9 cellular contexts compared by ENCODE assay signal in the genomic region with DNA sequence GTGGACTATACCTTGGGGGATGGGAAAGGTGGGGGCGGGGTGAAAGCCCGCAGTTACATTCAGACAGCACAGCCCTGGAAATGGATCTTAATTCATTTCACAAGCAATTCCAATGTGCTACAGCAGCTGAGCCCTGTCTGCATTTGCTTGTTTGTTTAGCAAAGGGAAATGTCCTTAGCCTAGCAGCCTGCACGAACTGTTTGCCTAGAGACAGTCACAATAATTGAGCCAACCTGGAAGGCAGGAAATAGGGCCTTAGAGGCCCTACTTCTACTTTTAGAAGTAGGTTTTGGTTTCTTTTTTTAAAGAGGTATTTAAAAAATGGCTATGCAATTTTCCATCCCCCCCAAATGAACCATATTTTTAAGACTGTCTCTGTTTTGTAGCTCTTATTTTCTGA.
DNase-seq lines count a peak whose midpoint lies in the region; ATAC-seq, FAIRE-seq and TF ChIP-seq lines count a peak whose summit lies in the region.
"Had no signal": no experiment of that assay in that cellular context is flagged by ENCODE, and none has a peak within 500 bp of the region (broad histone marks: within the 10 kb centered on the region; RNA-seq: fewer than 3 reads in every experiment).

No MANE protein-coding gene starts in this region.

- no peaks in the 10 kb centered on the region for H3K27me3 ChIP-seq in HepG2 (ENCODE audit: control insufficient read depth in 1 of 2, insufficient read depth in 2 of 2, low read length in 2 of 2)
- H3K27me3 ChIP-seq: SJSA1 had no signal

- no peak for TF ChIP-seq POLR2A in HepG2 (IDR thresholded peaks at IDR 0.05; ENCODE audit: insufficient read depth in 1 of 2, low read depth in 2 of 2, low read length in 2 of 2)

- in situ Hi-C loops in HepG2 (cut with HindIII; ENCODE audit: extremely low pct_ligation_motif_present, low pct_unique_long_range_greater_than_20kb), result no loop called here

- no peaks in the 10 kb centered on the region for H3K27me3 Mint-ChIP-seq in activated CD4-positive, alpha-beta T cell treated with anti-CD3 and anti-CD28 coated beads for 36 hours

- TF ChIP-seq RAD21 in HepG2 (CRISPR knock-in tag; IDR thresholded peaks at IDR 0.05), result no peak

- TF ChIP-seq EP300 in HepG2 (IDR thresholded peaks at IDR 0.05; ENCODE audit: low read depth in 2 of 2, low read length in 2 of 2) (no peak), HepG2 (CRISPR knock-in tag; IDR thresholded peaks at IDR 0.05; ENCODE audit: borderline replicate concordance) (no peak)

- no peaks in the 10 kb centered on the region for H3K36me3 ChIP-seq in HepG2 (replicated peaks in 1 of 2; ENCODE audit: control insufficient read depth in 1 of 2, insufficient read depth in 2 of 2, low read length in 2 of 2)
- H3K36me3 ChIP-seq: SJSA1 had no signal

- FAIRE-seq in HepG2 (lab: Jason Lieb, UNC), result no peak

- peaks cover 6% of the 10 kb centered on the region for H3K9me3 Mint-ChIP-seq in activated CD4-positive, alpha-beta T cell treated with anti-CD3 and anti-CD28 coated beads for 36 hours (ENCODE audit: low read depth)

- no peak for DNase-seq in activated CD4-positive, alpha-beta T cell treated with anti-CD3 and anti-CD28 coated beads for 36 hours
- no peak for DNase-seq in activated CD4-positive, alpha-beta T cell treated with anti-CD3 and anti-CD28 coated beads, Interleukin-2, amount 50 U/mL, for 4 hours
- DNase-seq in NCI-H748 treated with DMSO at 0.1 percent for 48 hours (lab: John Stamatoyannopoulos, UW) (peak; percentile 93), HepG2 (ENCODE audit: low spot score) (peak; percentile 24), iPS-NIHi11 (ENCODE audit: low spot score) (no peak)
- no peak for DNase-seq in activated CD4-positive, alpha-beta T cell treated with anti-CD3 and anti-CD28 coated beads, Interleukin-2, amount 50 U/mL, for 48 hours

- peaks cover 4% of the 10 kb centered on the region for H3K4me1 Mint-ChIP-seq in activated CD4-positive, alpha-beta T cell treated with anti-CD3 and anti-CD28 coated beads for 36 hours

- WGBS in HepG2 (ENCODE audit: low lambda C conversion rate), result 0% methylated on average over 3 of the region's 3 CpGs

- peaks cover 10% of the 10 kb centered on the region; the same call in 1 of the 2 replicates for H3K4me1 ChIP-seq in HepG2 (ENCODE audit: insufficient read depth, low read length)

- no peak overlapping the region for H3K9ac ChIP-seq in HepG2 (ENCODE audit: insufficient read depth, low read depth, low read length)

- no peak overlapping the region for H3K4me3 ChIP-seq in HepG2 (replicated peaks in 1 of 3; ENCODE audit: insufficient read depth in 1 of 3, low read depth in 2 of 3, low read length in 3 of 3)
- H3K4me3 ChIP-seq: SJSA1 had no signal

- H2AFZ ChIP-seq in HepG2 (ENCODE audit: low read length), result no peak overlapping the region

- no peak overlapping the region for H3K27ac Mint-ChIP-seq in activated CD4-positive, alpha-beta T cell treated with anti-CD3 and anti-CD28 coated beads for 36 hours

- no peak overlapping the region for H3K4me2 ChIP-seq in HepG2 (ENCODE audit: low read depth, low read length)

- no peak for TF ChIP-seq CTCF in HepG2 (CRISPR knock-in tag; IDR thresholded peaks at IDR 0.05)

- ATAC-seq in activated CD4-positive, alpha-beta T cell treated with anti-CD3 and anti-CD28 coated beads for 36 hours, result peak; percentile 57
- peak; percentile 70 for ATAC-seq in HG02938 (IDR thresholded peaks at IDR 0.05; ENCODE audit: unreplicated experiment)
- peak; percentile 89 for ATAC-seq in HepG2
- no peak for ATAC-seq in HG03571 (IDR thresholded peaks at IDR 0.05; ENCODE audit: unreplicated experiment)

- no peaks in the 10 kb centered on the region for H3K36me3 Mint-ChIP-seq in activated CD4-positive, alpha-beta T cell treated with anti-CD3 and anti-CD28 coated beads for 36 hours (ENCODE audit: low read depth)

- no peak overlapping the region for H3K27ac ChIP-seq in HepG2 (ENCODE audit: extremely low read length, insufficient read depth, low read length)
- H3K27ac ChIP-seq: SJSA1 had no signal

- BruUV-seq in HepG2 (replicated peaks; lab: Mats Ljungman, UMichigan), result no TSS peak

- H3K79me2 ChIP-seq in HepG2 (ENCODE audit: insufficient read depth, low read length), result no peaks in the 10 kb centered on the region

- CTCF ChIA-PET in activated CD4-positive, alpha-beta T cell treated with anti-CD3 and anti-CD28 coated beads for 36 hours (lab: Charles Lee), result no interaction called here
- CTCF ChIA-PET in HepG2 (lab: Yijun Ruan, JAX; ENCODE audit: low intra/inter-chr PET ratio, low total read pairs), result no interaction called here

- POLR2A ChIA-PET in activated CD4-positive, alpha-beta T cell treated with anti-CD3 and anti-CD28 coated beads for 36 hours (lab: Charles Lee), result no interaction called here
- POLR2A ChIA-PET in HepG2 (lab: Yijun Ruan, JAX), result no interaction called here

- no peaks in the 10 kb centered on the region for H3K9me3 ChIP-seq in HepG2 (ENCODE audit: low read length)
- H3K9me3 ChIP-seq: SJSA1 had no signal

- no peaks in the 10 kb centered on the region for H4K20me1 ChIP-seq in HepG2 (ENCODE audit: insufficient read depth, low read length)

- intact Hi-C loops in activated CD4-positive, alpha-beta T cell treated with anti-CD3 and anti-CD28 coated beads for 36 hours (cut with DNase I, micrococcal nuclease), result no loop called here
- intact Hi-C loops in HepG2 (cut with micrococcal nuclease; ENCODE audit: unreplicated experiment), result no loop called here

- H3K4me3 Mint-ChIP-seq in activated CD4-positive, alpha-beta T cell treated with anti-CD3 and anti-CD28 coated beads for 36 hours, result no peak overlapping the region

TF ChIP-seq in HepG2, 621 proteins besides CTCF, POLR2A, EP300 and RAD21:
- TF ChIP-seq FOXA1 (IDR thresholded peaks at IDR 0.05), result no peak
- 0 out of 2 replicates have a peak, but pooled peaks have one; percentile 40 for TF ChIP-seq FOXA1 (CRISPR knock-in tag; IDR thresholded peaks at IDR 0.05)
- no peak for TF ChIP-seq ARNT (IDR thresholded peaks at IDR 0.05)

Comparison
In these comparisons a context has a peak if more than half of its experiments do, and no peak if none do; other contexts are left out.
1. DNase-seq: peak in NCI-H748 treated with DMSO at 0.1 percent for 48 hours (single experiment) and HepG2 (single experiment); none in activated CD4-positive, alpha-beta T cell treated with anti-CD3 and anti-CD28 coated beads for 36 hours (single experiment), activated CD4-positive, alpha-beta T cell treated with anti-CD3 and anti-CD28 coated beads, Interleukin-2, amount 50 U/mL, for 4 hours (0 of 2), iPS-NIHi11 (single experiment) and activated CD4-positive, alpha-beta T cell treated with anti-CD3 and anti-CD28 coated beads, Interleukin-2, amount 50 U/mL, for 48 hours (0 of 2).